1 cellular context compared by ENCODE assay signal in genomic region chr18:50287441-50288347, GRCh38.
TF ChIP-seq lines count a peak whose summit lies in the region.

Gene CXXC1, minus strand, starts transcription at chr18:50287692. Its CDS starts 103 bp downstream, at chr18:50287589.

TF ChIP-seq in HepG2, 621 proteins besides CTCF, POLR2A, EP300 and RAD21 (continued from another document and continues in another):
- TF ChIP-seq, protein P1, sequence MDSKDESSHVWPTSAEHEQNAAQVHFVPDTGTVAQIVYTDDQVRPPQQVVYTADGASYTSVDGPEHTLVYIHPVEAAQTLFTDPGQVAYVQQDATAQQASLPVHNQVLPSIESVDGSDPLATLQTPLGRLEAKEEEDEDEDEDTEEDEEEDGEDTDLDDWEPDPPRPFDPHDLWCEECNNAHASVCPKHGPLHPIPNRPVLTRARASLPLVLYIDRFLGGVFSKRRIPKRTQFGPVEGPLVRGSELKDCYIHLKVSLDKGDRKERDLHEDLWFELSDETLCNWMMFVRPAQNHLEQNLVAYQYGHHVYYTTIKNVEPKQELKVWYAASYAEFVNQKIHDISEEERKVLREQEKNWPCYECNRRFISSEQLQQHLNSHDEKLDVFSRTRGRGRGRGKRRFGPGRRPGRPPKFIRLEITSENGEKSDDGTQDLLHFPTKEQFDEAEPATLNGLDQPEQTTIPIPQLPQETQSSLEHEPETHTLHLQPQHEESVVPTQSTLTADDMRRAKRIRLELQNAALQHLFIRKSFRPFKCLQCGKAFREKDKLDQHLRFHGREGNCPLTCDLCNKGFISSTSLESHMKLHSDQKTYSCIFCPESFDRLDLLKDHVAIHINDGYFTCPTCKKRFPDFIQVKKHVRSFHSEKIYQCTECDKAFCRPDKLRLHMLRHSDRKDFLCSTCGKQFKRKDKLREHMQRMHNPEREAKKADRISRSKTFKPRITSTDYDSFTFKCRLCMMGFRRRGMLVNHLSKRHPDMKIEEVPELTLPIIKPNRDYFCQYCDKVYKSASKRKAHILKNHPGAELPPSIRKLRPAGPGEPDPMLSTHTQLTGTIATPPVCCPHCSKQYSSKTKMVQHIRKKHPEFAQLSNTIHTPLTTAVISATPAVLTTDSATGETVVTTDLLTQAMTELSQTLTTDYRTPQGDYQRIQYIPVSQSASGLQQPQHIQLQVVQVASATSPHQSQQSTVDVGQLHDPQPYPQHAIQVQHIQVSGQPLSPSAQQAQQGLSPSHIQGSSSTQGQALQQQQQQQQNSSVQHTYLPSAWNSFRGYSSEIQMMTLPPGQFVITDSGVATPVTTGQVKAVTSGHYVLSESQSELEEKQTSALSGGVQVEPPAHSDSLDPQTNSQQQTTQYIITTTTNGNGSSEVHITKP (CRISPR knock-in tag; IDR thresholded peaks at IDR 0.05; ENCODE audit: low read depth), result peak; percentile 72; the same call in 1 of the 2 replicates
- TF ChIP-seq, protein P2, sequence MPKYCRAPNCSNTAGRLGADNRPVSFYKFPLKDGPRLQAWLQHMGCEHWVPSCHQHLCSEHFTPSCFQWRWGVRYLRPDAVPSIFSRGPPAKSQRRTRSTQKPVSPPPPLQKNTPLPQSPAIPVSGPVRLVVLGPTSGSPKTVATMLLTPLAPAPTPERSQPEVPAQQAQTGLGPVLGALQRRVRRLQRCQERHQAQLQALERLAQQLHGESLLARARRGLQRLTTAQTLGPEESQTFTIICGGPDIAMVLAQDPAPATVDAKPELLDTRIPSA (CRISPR knock-in tag; IDR thresholded peaks at IDR 0.05; ENCODE audit: borderline replicate concordance), result no peak
- TF ChIP-seq NFYB (CRISPR knock-in tag; IDR thresholded peaks at IDR 0.05), result peak; percentile 69
- TF ChIP-seq ZKSCAN8 (CRISPR knock-in tag; IDR thresholded peaks at IDR 0.05; ENCODE audit: borderline replicate concordance), result peak; percentile 55; the same call in 1 of the 2 replicates
- TF ChIP-seq, protein P3, sequence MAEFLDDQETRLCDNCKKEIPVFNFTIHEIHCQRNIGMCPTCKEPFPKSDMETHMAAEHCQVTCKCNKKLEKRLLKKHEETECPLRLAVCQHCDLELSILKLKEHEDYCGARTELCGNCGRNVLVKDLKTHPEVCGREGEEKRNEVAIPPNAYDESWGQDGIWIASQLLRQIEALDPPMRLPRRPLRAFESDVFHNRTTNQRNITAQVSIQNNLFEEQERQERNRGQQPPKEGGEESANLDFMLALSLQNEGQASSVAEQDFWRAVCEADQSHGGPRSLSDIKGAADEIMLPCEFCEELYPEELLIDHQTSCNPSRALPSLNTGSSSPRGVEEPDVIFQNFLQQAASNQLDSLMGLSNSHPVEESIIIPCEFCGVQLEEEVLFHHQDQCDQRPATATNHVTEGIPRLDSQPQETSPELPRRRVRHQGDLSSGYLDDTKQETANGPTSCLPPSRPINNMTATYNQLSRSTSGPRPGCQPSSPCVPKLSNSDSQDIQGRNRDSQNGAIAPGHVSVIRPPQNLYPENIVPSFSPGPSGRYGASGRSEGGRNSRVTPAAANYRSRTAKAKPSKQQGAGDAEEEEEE (CRISPR knock-in tag; IDR thresholded peaks at IDR 0.05; ENCODE audit: borderline replicate concordance), result peak; percentile 71; the same call in 1 of the 2 replicates
- peak; percentile 62; the same call in 1 of the 2 replicates for TF ChIP-seq HIVEP1 (CRISPR knock-in tag; IDR thresholded peaks at IDR 0.05)
- TF ChIP-seq ZEB1 (IDR thresholded peaks at IDR 0.05; ENCODE audit: insufficient replicate concordance, low read depth), result peak; percentile 92
- TF ChIP-seq CENPT (CRISPR knock-in tag; IDR thresholded peaks at IDR 0.05; ENCODE audit: low read depth), result no peak
- TF ChIP-seq ZNF276 (CRISPR knock-in tag; IDR thresholded peaks at IDR 0.05; ENCODE audit: low read depth), result peak; percentile 63; the same call in 1 of the 2 replicates
- TF ChIP-seq, protein P4, sequence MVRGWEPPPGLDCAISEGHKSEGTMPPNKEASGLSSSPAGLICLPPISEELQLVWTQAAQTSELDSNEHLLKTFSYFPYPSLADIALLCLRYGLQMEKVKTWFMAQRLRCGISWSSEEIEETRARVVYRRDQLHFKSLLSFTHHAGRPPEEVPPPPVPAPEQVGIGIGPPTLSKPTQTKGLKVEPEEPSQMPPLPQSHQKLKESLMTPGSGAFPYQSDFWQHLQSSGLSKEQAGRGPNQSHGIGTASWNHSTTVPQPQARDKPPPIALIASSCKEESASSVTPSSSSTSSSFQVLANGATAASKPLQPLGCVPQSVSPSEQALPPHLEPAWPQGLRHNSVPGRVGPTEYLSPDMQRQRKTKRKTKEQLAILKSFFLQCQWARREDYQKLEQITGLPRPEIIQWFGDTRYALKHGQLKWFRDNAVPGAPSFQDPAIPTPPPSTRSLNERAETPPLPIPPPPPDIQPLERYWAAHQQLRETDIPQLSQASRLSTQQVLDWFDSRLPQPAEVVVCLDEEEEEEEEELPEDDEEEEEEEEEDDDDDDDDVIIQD (CRISPR knock-in tag; IDR thresholded peaks at IDR 0.05; ENCODE audit: low read depth), result 0 out of 2 replicates have a peak, but pooled peaks have one; percentile 19
- TF ChIP-seq TOE1 (CRISPR knock-in tag; IDR thresholded peaks at IDR 0.05), result no peak
- peak; percentile 35; the same call in 1 of the 2 replicates for TF ChIP-seq FOXK2 (IDR thresholded peaks at IDR 0.05)
- TF ChIP-seq ARNT (IDR thresholded peaks at IDR 0.05), result no peak
- TF ChIP-seq U2AF2 (IDR thresholded peaks at IDR 0.05; ENCODE audit: low read depth, low read length), result peak; percentile 97
- TF ChIP-seq FOXC1 (CRISPR knock-in tag; IDR thresholded peaks at IDR 0.05; ENCODE audit: borderline replicate concordance), result peak; percentile 22; the same call in 1 of the 2 replicates
- TF ChIP-seq TIGD3 (CRISPR knock-in tag; IDR thresholded peaks at IDR 0.05; ENCODE audit: borderline replicate concordance), result 0 out of 2 replicates have a peak, but pooled peaks have one; percentile 65
- TF ChIP-seq ZNF746 (CRISPR knock-in tag; IDR thresholded peaks at IDR 0.05), result peak; percentile 39; the same call in 1 of the 2 replicates
- TF ChIP-seq RAD51 (IDR thresholded peaks at IDR 0.05; ENCODE audit: borderline replicate concordance), result no peak
- no peak for TF ChIP-seq GABPA (IDR thresholded peaks at IDR 0.05; ENCODE audit: low read depth, low read length)
- peak; percentile 95 for TF ChIP-seq GABPA (CRISPR knock-in tag; IDR thresholded peaks at IDR 0.05; ENCODE audit: low read depth)
- peak; percentile 56; the same call in 1 of the 2 replicates for TF ChIP-seq EEA1 (CRISPR knock-in tag; IDR thresholded peaks at IDR 0.05; ENCODE audit: borderline replicate concordance)
- TF ChIP-seq, protein P5, sequence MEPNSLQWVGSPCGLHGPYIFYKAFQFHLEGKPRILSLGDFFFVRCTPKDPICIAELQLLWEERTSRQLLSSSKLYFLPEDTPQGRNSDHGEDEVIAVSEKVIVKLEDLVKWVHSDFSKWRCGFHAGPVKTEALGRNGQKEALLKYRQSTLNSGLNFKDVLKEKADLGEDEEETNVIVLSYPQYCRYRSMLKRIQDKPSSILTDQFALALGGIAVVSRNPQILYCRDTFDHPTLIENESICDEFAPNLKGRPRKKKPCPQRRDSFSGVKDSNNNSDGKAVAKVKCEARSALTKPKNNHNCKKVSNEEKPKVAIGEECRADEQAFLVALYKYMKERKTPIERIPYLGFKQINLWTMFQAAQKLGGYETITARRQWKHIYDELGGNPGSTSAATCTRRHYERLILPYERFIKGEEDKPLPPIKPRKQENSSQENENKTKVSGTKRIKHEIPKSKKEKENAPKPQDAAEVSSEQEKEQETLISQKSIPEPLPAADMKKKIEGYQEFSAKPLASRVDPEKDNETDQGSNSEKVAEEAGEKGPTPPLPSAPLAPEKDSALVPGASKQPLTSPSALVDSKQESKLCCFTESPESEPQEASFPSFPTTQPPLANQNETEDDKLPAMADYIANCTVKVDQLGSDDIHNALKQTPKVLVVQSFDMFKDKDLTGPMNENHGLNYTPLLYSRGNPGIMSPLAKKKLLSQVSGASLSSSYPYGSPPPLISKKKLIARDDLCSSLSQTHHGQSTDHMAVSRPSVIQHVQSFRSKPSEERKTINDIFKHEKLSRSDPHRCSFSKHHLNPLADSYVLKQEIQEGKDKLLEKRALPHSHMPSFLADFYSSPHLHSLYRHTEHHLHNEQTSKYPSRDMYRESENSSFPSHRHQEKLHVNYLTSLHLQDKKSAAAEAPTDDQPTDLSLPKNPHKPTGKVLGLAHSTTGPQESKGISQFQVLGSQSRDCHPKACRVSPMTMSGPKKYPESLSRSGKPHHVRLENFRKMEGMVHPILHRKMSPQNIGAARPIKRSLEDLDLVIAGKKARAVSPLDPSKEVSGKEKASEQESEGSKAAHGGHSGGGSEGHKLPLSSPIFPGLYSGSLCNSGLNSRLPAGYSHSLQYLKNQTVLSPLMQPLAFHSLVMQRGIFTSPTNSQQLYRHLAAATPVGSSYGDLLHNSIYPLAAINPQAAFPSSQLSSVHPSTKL (CRISPR knock-in tag; IDR thresholded peaks at IDR 0.05), result peak; percentile 8; the same call in 1 of the 2 replicates
- peak; percentile 98 for TF ChIP-seq HCFC1 (IDR thresholded peaks at IDR 0.05; ENCODE audit: low read depth, low read length)
- TF ChIP-seq SP5 (CRISPR knock-in tag; IDR thresholded peaks at IDR 0.05; ENCODE audit: borderline replicate concordance, low read depth), result 0 out of 2 replicates have a peak, but pooled peaks have one; percentile 41
- TF ChIP-seq, protein P6, sequence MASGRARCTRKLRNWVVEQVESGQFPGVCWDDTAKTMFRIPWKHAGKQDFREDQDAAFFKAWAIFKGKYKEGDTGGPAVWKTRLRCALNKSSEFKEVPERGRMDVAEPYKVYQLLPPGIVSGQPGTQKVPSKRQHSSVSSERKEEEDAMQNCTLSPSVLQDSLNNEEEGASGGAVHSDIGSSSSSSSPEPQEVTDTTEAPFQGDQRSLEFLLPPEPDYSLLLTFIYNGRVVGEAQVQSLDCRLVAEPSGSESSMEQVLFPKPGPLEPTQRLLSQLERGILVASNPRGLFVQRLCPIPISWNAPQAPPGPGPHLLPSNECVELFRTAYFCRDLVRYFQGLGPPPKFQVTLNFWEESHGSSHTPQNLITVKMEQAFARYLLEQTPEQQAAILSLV (CRISPR knock-in tag; IDR thresholded peaks at IDR 0.05; ENCODE audit: borderline replicate concordance), result no peak
- TF ChIP-seq, protein P7, sequence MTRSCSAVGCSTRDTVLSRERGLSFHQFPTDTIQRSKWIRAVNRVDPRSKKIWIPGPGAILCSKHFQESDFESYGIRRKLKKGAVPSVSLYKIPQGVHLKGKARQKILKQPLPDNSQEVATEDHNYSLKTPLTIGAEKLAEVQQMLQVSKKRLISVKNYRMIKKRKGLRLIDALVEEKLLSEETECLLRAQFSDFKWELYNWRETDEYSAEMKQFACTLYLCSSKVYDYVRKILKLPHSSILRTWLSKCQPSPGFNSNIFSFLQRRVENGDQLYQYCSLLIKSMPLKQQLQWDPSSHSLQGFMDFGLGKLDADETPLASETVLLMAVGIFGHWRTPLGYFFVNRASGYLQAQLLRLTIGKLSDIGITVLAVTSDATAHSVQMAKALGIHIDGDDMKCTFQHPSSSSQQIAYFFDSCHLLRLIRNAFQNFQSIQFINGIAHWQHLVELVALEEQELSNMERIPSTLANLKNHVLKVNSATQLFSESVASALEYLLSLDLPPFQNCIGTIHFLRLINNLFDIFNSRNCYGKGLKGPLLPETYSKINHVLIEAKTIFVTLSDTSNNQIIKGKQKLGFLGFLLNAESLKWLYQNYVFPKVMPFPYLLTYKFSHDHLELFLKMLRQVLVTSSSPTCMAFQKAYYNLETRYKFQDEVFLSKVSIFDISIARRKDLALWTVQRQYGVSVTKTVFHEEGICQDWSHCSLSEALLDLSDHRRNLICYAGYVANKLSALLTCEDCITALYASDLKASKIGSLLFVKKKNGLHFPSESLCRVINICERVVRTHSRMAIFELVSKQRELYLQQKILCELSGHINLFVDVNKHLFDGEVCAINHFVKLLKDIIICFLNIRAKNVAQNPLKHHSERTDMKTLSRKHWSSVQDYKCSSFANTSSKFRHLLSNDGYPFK (CRISPR knock-in tag; IDR thresholded peaks at IDR 0.05; ENCODE audit: borderline replicate concordance), result peak; percentile 98
- TF ChIP-seq CBFB (CRISPR knock-in tag; IDR thresholded peaks at IDR 0.05), result peak; percentile 91; the same call in 1 of the 2 replicates
- TF ChIP-seq POLR2AphosphoS5 (IDR thresholded peaks at IDR 0.05; ENCODE audit: low read depth, low read length), result peak; percentile 88
- peak; percentile 98 for TF ChIP-seq GABPB1 (CRISPR knock-in tag; IDR thresholded peaks at IDR 0.05)
- TF ChIP-seq TARDBP (CRISPR knock-in tag; IDR thresholded peaks at IDR 0.05), result peak; percentile 58
- peak; percentile 66; the same call in 1 of the 2 replicates for TF ChIP-seq MIXL1 (CRISPR knock-in tag; IDR thresholded peaks at IDR 0.05)
- TF ChIP-seq CHD2 (IDR thresholded peaks at IDR 0.05; ENCODE audit: low read depth, low read length), result no peak
- TF ChIP-seq TEAD2 (CRISPR knock-in tag; IDR thresholded peaks at IDR 0.05), result no peak
- peak; percentile 84 for TF ChIP-seq ZMYM4 (CRISPR knock-in tag; IDR thresholded peaks at IDR 0.05)
- peak; percentile 63; the same call in 1 of the 2 replicates for TF ChIP-seq ZNF333 (CRISPR knock-in tag; IDR thresholded peaks at IDR 0.05; ENCODE audit: borderline replicate concordance)
- TF ChIP-seq HNF1B (CRISPR knock-in tag; IDR thresholded peaks at IDR 0.05), result peak; percentile 76; the same call in 1 of the 2 replicates
